ENCODE assay signal across 18 cellular contexts in genomic region chr19:34373601-34374288, GRCh38. TPM values are rescaled to one million over a fixed set of nuclear protein-coding genes. Genes with fewer than 3 reads are reported as not detected.
DNase-seq lines count a peak whose midpoint lies in the region; ATAC-seq and TF ChIP-seq lines count a peak whose summit lies in the region.
"Had no signal": no experiment of that assay in that cellular context is flagged by ENCODE, and none has a peak within 500 bp of the region (broad histone marks: within the 10 kb centered on the region; RNA-seq: fewer than 3 reads in every experiment).

No MANE protein-coding gene starts in this region.

- no peak overlapping the region for H3K4me2 ChIP-seq in osteoblast (ENCODE audit: insufficient read depth, low read length)
- H3K4me2 ChIP-seq: SK-N-SH had no signal

- peaks cover 31% of the 10 kb centered on the region for H3K4me1 Mint-ChIP-seq in activated naive CD8-positive, alpha-beta T cell treated with anti-CD3 and anti-CD28 coated beads, Interleukin-2, amount 10 ng/mL, durations not matched to agents 7 days and 5 days
- H3K4me1 Mint-ChIP-seq in activated naive CD8-positive, alpha-beta T cell treated with anti-CD3 and anti-CD28 coated beads for 36 hours = peaks cover 25% of the 10 kb centered on the region
- H3K4me1 Mint-ChIP-seq in activated naive CD8-positive, alpha-beta T cell treated with anti-CD3 and anti-CD28 coated beads, Interleukin-2, amount 50 U/mL, for 24 hours = peaks cover 28% of the 10 kb centered on the region

- H4K20me1 ChIP-seq in osteoblast (ENCODE audit: insufficient read depth, low read length) = peaks cover 21% of the 10 kb centered on the region

- H3K27me3 Mint-ChIP-seq in activated naive CD8-positive, alpha-beta T cell treated with anti-CD3 and anti-CD28 coated beads, Interleukin-2, amount 10 ng/mL, durations not matched to agents 7 days and 5 days = no peaks in the 10 kb centered on the region
- H3K27me3 Mint-ChIP-seq in activated naive CD8-positive, alpha-beta T cell treated with anti-CD3 and anti-CD28 coated beads for 36 hours = no peaks in the 10 kb centered on the region
- no peaks in the 10 kb centered on the region for H3K27me3 Mint-ChIP-seq in activated naive CD8-positive, alpha-beta T cell treated with anti-CD3 and anti-CD28 coated beads, Interleukin-2, amount 50 U/mL, for 24 hours

- no peak for TF ChIP-seq CTCF in Panc1 (IDR thresholded peaks at IDR 0.05)
- no peak for TF ChIP-seq CTCF in osteoblast (IDR thresholded peaks at IDR 0.05; ENCODE audit: extremely low read depth, low read depth, low read length)

- H3K36me3 ChIP-seq in Panc1 (ENCODE audit: control insufficient read depth, insufficient read depth, low read length) = peaks cover 6% of the 10 kb centered on the region
- peaks cover 58% of the 10 kb centered on the region for H3K36me3 ChIP-seq in osteoblast (ENCODE audit: insufficient read depth, low read length)

- no peaks in the 10 kb centered on the region for H3K9me3 Mint-ChIP-seq in activated naive CD8-positive, alpha-beta T cell treated with anti-CD3 and anti-CD28 coated beads, Interleukin-2, amount 10 ng/mL, durations not matched to agents 7 days and 5 days
- H3K9me3 Mint-ChIP-seq in activated naive CD8-positive, alpha-beta T cell treated with anti-CD3 and anti-CD28 coated beads for 36 hours = no peaks in the 10 kb centered on the region
- H3K9me3 Mint-ChIP-seq in activated naive CD8-positive, alpha-beta T cell treated with anti-CD3 and anti-CD28 coated beads, Interleukin-2, amount 50 U/mL, for 24 hours = no peaks in the 10 kb centered on the region
- H3K9me3 Mint-ChIP-seq: CD14-positive monocyte had no signal

- DNase-seq in activated naive CD8-positive, alpha-beta T cell treated with anti-CD3 and anti-CD28 coated beads, Interleukin-2, amount 10 ng/mL, durations not matched to agents 7 days and 5 days = no peak
- no peak for DNase-seq in activated naive CD8-positive, alpha-beta T cell treated with anti-CD3 and anti-CD28 coated beads for 36 hours
- DNase-seq in Panc1 (ENCODE audit: low read depth, low spot score) = no peak
- DNase-seq in activated naive CD8-positive, alpha-beta T cell treated with anti-CD3 and anti-CD28 coated beads, Interleukin-2, amount 50 U/mL, for 24 hours = no peak
- peak; percentile 29 for DNase-seq in osteoblast (ENCODE audit: insufficient read length, low spot score, missing footprints)
- DNase-seq in iPS-NIHi11 (ENCODE audit: low spot score) = no peak
- DNase-seq: GM23248, NCI-H1105, NCI-H2081, NCI-H774, OCI-M1, RPMI8226, SHP77 treated with DMSO at 0.1 percent for 48 hours, SK-N-SH had no signal

- peak overlapping the region; percentile 23 for H3K4me3 Mint-ChIP-seq in activated naive CD8-positive, alpha-beta T cell treated with anti-CD3 and anti-CD28 coated beads, Interleukin-2, amount 10 ng/mL, durations not matched to agents 7 days and 5 days
- no peak overlapping the region for H3K4me3 Mint-ChIP-seq in activated naive CD8-positive, alpha-beta T cell treated with anti-CD3 and anti-CD28 coated beads for 36 hours
- H3K4me3 Mint-ChIP-seq in activated naive CD8-positive, alpha-beta T cell treated with anti-CD3 and anti-CD28 coated beads, Interleukin-2, amount 50 U/mL, for 24 hours = no peak overlapping the region
- H3K4me3 Mint-ChIP-seq: CD14-positive monocyte had no signal

- H3K4me1 ChIP-seq in Panc1 (ENCODE audit: control insufficient read depth, insufficient read depth, low read length) (no peaks in the 10 kb centered on the region), osteoblast (ENCODE audit: insufficient read depth, low read length) (no peaks in the 10 kb centered on the region)

- BruUV-seq in Panc1 (replicated peaks; lab: Mats Ljungman, UMichigan) = TSS peak; percentile 50

- ATAC-seq in activated naive CD8-positive, alpha-beta T cell treated with anti-CD3 and anti-CD28 coated beads, Interleukin-2, amount 10 ng/mL, durations not matched to agents 7 days and 5 days (ENCODE audit: low read depth) = peak; percentile 61
- ATAC-seq in Panc1 = no peak
- ATAC-seq in activated naive CD8-positive, alpha-beta T cell treated with anti-CD3 and anti-CD28 coated beads, Interleukin-2, amount 50 U/mL, for 24 hours = no peak
- no peak for ATAC-seq in activated CD4-positive, CD25-positive, alpha-beta regulatory T cell treated with anti-CD3 and anti-CD28 coated beads, Interleukin-2, amount 50 U/mL, for 24 hours
- ATAC-seq in GM21390 (IDR thresholded peaks at IDR 0.05; ENCODE audit: unreplicated experiment) = no peak
- ATAC-seq: K562 had no signal

- H3K9me3 ChIP-seq in Panc1 (ENCODE audit: control insufficient read depth, insufficient read depth, low read depth, low read length) (no peaks in the 10 kb centered on the region), osteoblast (ENCODE audit: low read depth, low read length) (no peaks in the 10 kb centered on the region)
- H3K9me3 ChIP-seq: SK-N-SH had no signal

- in situ Hi-C loops in Panc1 (cut with HindIII; ENCODE audit: low pct_unique_long_range_greater_than_20kb, low sequenced_read_pairs) = no loop called here

- H3K27ac Mint-ChIP-seq in activated naive CD8-positive, alpha-beta T cell treated with anti-CD3 and anti-CD28 coated beads, Interleukin-2, amount 10 ng/mL, durations not matched to agents 7 days and 5 days = peak overlapping the region; percentile 50
- no peak overlapping the region for H3K27ac Mint-ChIP-seq in activated naive CD8-positive, alpha-beta T cell treated with anti-CD3 and anti-CD28 coated beads for 36 hours
- H3K27ac Mint-ChIP-seq in activated naive CD8-positive, alpha-beta T cell treated with anti-CD3 and anti-CD28 coated beads, Interleukin-2, amount 50 U/mL, for 24 hours = peak overlapping the region; percentile 51

- peaks cover 33% of the 10 kb centered on the region for H3K36me3 Mint-ChIP-seq in activated naive CD8-positive, alpha-beta T cell treated with anti-CD3 and anti-CD28 coated beads, Interleukin-2, amount 10 ng/mL, durations not matched to agents 7 days and 5 days
- peaks cover 47% of the 10 kb centered on the region for H3K36me3 Mint-ChIP-seq in activated naive CD8-positive, alpha-beta T cell treated with anti-CD3 and anti-CD28 coated beads for 36 hours
- peaks cover 54% of the 10 kb centered on the region for H3K36me3 Mint-ChIP-seq in activated naive CD8-positive, alpha-beta T cell treated with anti-CD3 and anti-CD28 coated beads, Interleukin-2, amount 50 U/mL, for 24 hours (ENCODE audit: low read depth)

- H2AFZ ChIP-seq in osteoblast (ENCODE audit: low read length) = no peak overlapping the region
- H2AFZ ChIP-seq: GM23248 had no signal

- CTCF ChIA-PET in Panc1 (lab: Charles Lee) = no interaction called here

- H3K27ac ChIP-seq in Panc1 (ENCODE audit: low read length) = no peak overlapping the region
- no peak overlapping the region for H3K27ac ChIP-seq in osteoblast (ENCODE audit: low read depth, low read length)
- H3K27ac ChIP-seq: GM23248 had no signal

- intact Hi-C loops in Panc1 (cut with micrococcal nuclease; ENCODE audit: unreplicated experiment) = no loop called here

- POLR2A ChIA-PET in activated naive CD8-positive, alpha-beta T cell treated with anti-CD3 and anti-CD28 coated beads, Interleukin-2, amount 10 ng/mL, durations not matched to agents 7 days and 5 days (lab: Charles Lee) = interaction anchor here (0.6 kb wide), 1 partner anchor 632 kb away, joined by 3 read pairs; no protein-coding TSS in a partner anchor
- POLR2A ChIA-PET in Panc1 (lab: Charles Lee) = no interaction called here

- H3K27me3 ChIP-seq in Panc1 (ENCODE audit: control insufficient read depth, insufficient read depth, low read length) (no peaks in the 10 kb centered on the region), osteoblast (ENCODE audit: insufficient read depth, low read length) (no peaks in the 10 kb centered on the region)

- H3K4me3 ChIP-seq in Panc1 (ENCODE audit: low read depth in 2 of 2, low read length in 2 of 2) (no peak overlapping the region), osteoblast (ENCODE audit: insufficient read depth, low read length) (no peak overlapping the region)
- H3K4me3 ChIP-seq: GM23248, K562 had no signal

- H3K79me2 ChIP-seq in osteoblast (ENCODE audit: insufficient read depth, low read length) = peaks cover 27% of the 10 kb centered on the region

RNA-seq across cellular contexts. Expression of gene GPI, which starts 8.7 kb away (rescaled TPM):
- total RNA-seq in activated naive CD8-positive, alpha-beta T cell treated with anti-CD3 and anti-CD28 coated beads, Interleukin-2, amount 10 ng/mL, durations not matched to agents 7 days and 5 days = 100 to 1,000 TPM; 725 to 786 TPM
- 100 to 1,000 TPM; 698 to 708 TPM for total RNA-seq in activated naive CD8-positive, alpha-beta T cell treated with anti-CD3 and anti-CD28 coated beads for 36 hours
- total RNA-seq in Panc1 (2021; ENCODE audit: unreplicated experiment) (370 TPM), osteoblast (122 and 133 TPM in 2 replicates)
- 700 TPM for polyA plus RNA-seq in Panc1 (2012; ENCODE audit: insufficient read length)

RNA-seq across cellular contexts. Expression of gene PDCD2L, which starts 30.5 kb away (rescaled TPM):
- 10 to 100 TPM in 1 of 2 experiments, 1 to 10 TPM in 1; 9.4 to 13.3 TPM for total RNA-seq in activated naive CD8-positive, alpha-beta T cell treated with anti-CD3 and anti-CD28 coated beads, Interleukin-2, amount 10 ng/mL, durations not matched to agents 7 days and 5 days
- total RNA-seq in activated naive CD8-positive, alpha-beta T cell treated with anti-CD3 and anti-CD28 coated beads for 36 hours = 10 to 100 TPM; 42.0 to 43.7 TPM
- 36.4 TPM for total RNA-seq in Panc1 (2021; ENCODE audit: unreplicated experiment)
- polyA plus RNA-seq in Panc1 (2012; ENCODE audit: insufficient read length) = 31.8 TPM
- total RNA-seq in osteoblast = 9.4 and 10.5 TPM in 2 replicates

RNA-seq across cellular contexts. Expression of gene UBA2, which starts 54.4 kb away (rescaled TPM):
- total RNA-seq in activated naive CD8-positive, alpha-beta T cell treated with anti-CD3 and anti-CD28 coated beads, Interleukin-2, amount 10 ng/mL, durations not matched to agents 7 days and 5 days = 100 to 1,000 TPM; 106 to 113 TPM
- 100 to 1,000 TPM; 174 to 177 TPM for total RNA-seq in activated naive CD8-positive, alpha-beta T cell treated with anti-CD3 and anti-CD28 coated beads for 36 hours
- 215 TPM for total RNA-seq in Panc1 (2021; ENCODE audit: unreplicated experiment)
- 228 TPM for polyA plus RNA-seq in Panc1 (2012; ENCODE audit: insufficient read length)
- total RNA-seq in osteoblast = 112 and 121 TPM in 2 replicates
